In genomic region chr9:34457266-34458012, GRCh38 we compare ENCODE assay signal across 8 cellular contexts. TPM values are rescaled to one million over a fixed set of nuclear protein-coding genes. Genes with fewer than 3 reads are reported as not detected.
DNase-seq lines count a peak whose midpoint lies in the region; ATAC-seq and TF ChIP-seq lines count a peak whose summit lies in the region.

No MANE protein-coding gene starts in this region.

- H3K4me3 ChIP-seq in thyroid gland (replicated peaks in 1 of 3), result peak overlapping the region; percentile 29 to 80 (median 44)

- no peak for ATAC-seq in activated CD8-positive, alpha-beta T cell treated with anti-CD3 and anti-CD28 coated beads for 36 hours
- ATAC-seq in esophagus mucosa (peak; percentile 5), GM18505 (IDR thresholded peaks at IDR 0.05; ENCODE audit: unreplicated experiment) (no peak)

- peak in 1 of 2 donors; percentile 38 for TF ChIP-seq POLR2A in thyroid gland (IDR thresholded peaks at IDR 0.05)
- TF ChIP-seq POLR2A in GM18505 (IDR thresholded peaks at IDR 0.05; ENCODE audit: borderline replicate concordance, extremely low read depth, insufficient read depth, insufficient read length), result no peak

- H3K27me3 Mint-ChIP-seq in activated CD8-positive, alpha-beta T cell treated with anti-CD3 and anti-CD28 coated beads for 36 hours, result peaks cover 9% of the 10 kb centered on the region

- H3K27me3 ChIP-seq in thyroid gland, result no peaks in the 10 kb centered on the region

- H3K4me3 Mint-ChIP-seq in activated CD8-positive, alpha-beta T cell treated with anti-CD3 and anti-CD28 coated beads for 36 hours, result peak overlapping the region; percentile 86

- peak overlapping the region in 2 of 3 donors; percentile 27 to 48 for H3K27ac ChIP-seq in thyroid gland

- H3K27ac Mint-ChIP-seq in activated CD8-positive, alpha-beta T cell treated with anti-CD3 and anti-CD28 coated beads for 36 hours, result peak overlapping the region; percentile 78

- H3K36me3 ChIP-seq in thyroid gland, result no peaks in the 10 kb centered on the region

- WGBS in thyroid gland, 2 donors, result 9 to 13% methylated on average over 42 to 44 of the region's 48 CpGs

- peak; percentile 67 for DNase-seq in DMS79 treated with DMSO at 0.1 percent for 48 hours (lab: John Stamatoyannopoulos, UW)
- peak; percentile 82 for DNase-seq in M059J (ENCODE audit: low read depth)
- peak; percentile 33 for DNase-seq in activated CD8-positive, alpha-beta T cell treated with anti-CD3 and anti-CD28 coated beads for 36 hours
- peak; percentile 73 for DNase-seq in midbrain (lab: John Stamatoyannopoulos, UW)
- DNase-seq in thyroid gland, result peak; percentile 57
- DNase-seq in GDM1 (lab: John Stamatoyannopoulos, UW), result no peak

- H3K9me3 ChIP-seq in thyroid gland, result no peaks in the 10 kb centered on the region

- H3K9me3 Mint-ChIP-seq in activated CD8-positive, alpha-beta T cell treated with anti-CD3 and anti-CD28 coated beads for 36 hours, result no peaks in the 10 kb centered on the region

- TF ChIP-seq CTCF in activated CD8-positive, alpha-beta T cell treated with anti-CD3 and anti-CD28 coated beads for 36 hours (IDR thresholded peaks at IDR 0.05), result no peak
- TF ChIP-seq CTCF in thyroid gland (IDR thresholded peaks at IDR 0.05), result no peak

- H3K4me1 Mint-ChIP-seq in activated CD8-positive, alpha-beta T cell treated with anti-CD3 and anti-CD28 coated beads for 36 hours (ENCODE audit: low read depth), result peaks cover 42% of the 10 kb centered on the region

- intact Hi-C loops in activated CD8-positive, alpha-beta T cell treated with anti-CD3 and anti-CD28 coated beads for 36 hours (cut with micrococcal nuclease), result no loop called here
- intact Hi-C loops in thyroid gland (cut with DNase I), result loop anchor here (5.0 kb wide), 1 partner anchor 80 kb away; the partner anchor contains the start of gene MYORG

- H3K36me3 Mint-ChIP-seq in activated CD8-positive, alpha-beta T cell treated with anti-CD3 and anti-CD28 coated beads for 36 hours (ENCODE audit: low read depth), result no peaks in the 10 kb centered on the region

- POLR2A ChIA-PET in activated CD8-positive, alpha-beta T cell treated with anti-CD3 and anti-CD28 coated beads for 36 hours (lab: Charles Lee), result interaction anchor here (0.7 to 1.0 kb wide), 3 partner anchors 8 to 134 kb away, joined by 3 to 4 read pairs (median 3); no protein-coding TSS in a partner anchor

- CTCF ChIA-PET in activated CD8-positive, alpha-beta T cell treated with anti-CD3 and anti-CD28 coated beads for 36 hours (lab: Charles Lee), result interaction anchor here (1.0 to 1.9 kb wide), 4 partner anchors 26 to 134 kb away, joined by 3 to 7 read pairs (median 4); no protein-coding TSS in a partner anchor

- peaks cover 20 to 37% of the 10 kb centered on the region in 2 donors for H3K4me1 ChIP-seq in thyroid gland

RNA-seq across cellular contexts. Expression of gene FAM219A, which starts 0.9 kb away (rescaled TPM):
- 14.6 and 31.1 TPM in 2 replicates for total RNA-seq in M059J (2014; rRNA removed; shearing (Covaris generic))
- 1 to 10 TPM; 8.2 to 9.2 TPM for total RNA-seq in activated CD8-positive, alpha-beta T cell treated with anti-CD3 and anti-CD28 coated beads for 36 hours
- total RNA-seq in esophagus mucosa (4.5 TPM), thyroid gland (10 to 100 TPM in 3 of 4 donors, 1 to 10 TPM in 1; 6.6 to 14.3 (median 10.5) TPM)

RNA-seq across cellular contexts. Expression of gene DNAI1, which starts 1.2 kb away (rescaled TPM):
- not detected in 2 replicates for total RNA-seq in M059J (2014; rRNA removed; shearing (Covaris generic))
- total RNA-seq in activated CD8-positive, alpha-beta T cell treated with anti-CD3 and anti-CD28 coated beads for 36 hours, result under 1 TPM in 1 of 2 experiments, not detected in 1; 0.18 TPM
- total RNA-seq in esophagus mucosa (not detected), thyroid gland (under 1 TPM in 2 of 4 donors, not detected in 2; 0.81 to 0.89 TPM)
